Comparison of ENCODE assay signal across 10 cellular contexts in genomic region chr7:2116903-2117680, GRCh38.
A peak's percentile ranks its signal among the peaks of the same experiment; 100 is the strongest.
DNase-seq lines count a peak whose midpoint lies in the region; ATAC-seq, FAIRE-seq and TF ChIP-seq lines count a peak whose summit lies in the region.
"Had no signal": no experiment of that assay in that cellular context is flagged by ENCODE, and none has a peak within 500 bp of the region (broad histone marks: within the 10 kb centered on the region; RNA-seq: fewer than 3 reads in every experiment).

No MANE protein-coding gene starts in this region.

- H3K36me3 Mint-ChIP-seq in endodermal cell (ENCODE audit: low read depth) (peaks cover 19% of the 10 kb centered on the region), Calu3 (ENCODE audit: insufficient read depth, unreplicated experiment) (peaks cover 18% of the 10 kb centered on the region)

- H3K4me1 Mint-ChIP-seq in endodermal cell: no peaks in the 10 kb centered on the region
- no peaks in the 10 kb centered on the region for H3K4me1 Mint-ChIP-seq in Calu3 (ENCODE audit: low read depth, unreplicated experiment)

- H3K4me3 ChIP-seq in AG10803 (ENCODE audit: low read length) (no peak overlapping the region), endodermal cell (ENCODE audit: low read length) (no peak overlapping the region)

- no peak overlapping the region for H3K9ac ChIP-seq in endodermal cell (ENCODE audit: extremely low read depth, low read length, poor library complexity, severe bottlenecking)

- H3K36me3 ChIP-seq in endodermal cell (ENCODE audit: control insufficient read depth, insufficient read depth, low read length): peaks cover 13% of the 10 kb centered on the region

- no peak overlapping the region for H3K27ac ChIP-seq in endodermal cell (ENCODE audit: low read depth, low read length)

- H3K27me3 ChIP-seq in endodermal cell (ENCODE audit: control insufficient read depth, insufficient read depth, low read length, poor library complexity, severe bottlenecking): no peaks in the 10 kb centered on the region

- DNase-seq in AG10803 (ENCODE audit: low read depth) (peak; percentile 34), NCI-H226 (peak; percentile 52), endodermal cell (no peak), midbrain (lab: John Stamatoyannopoulos, UW) (peak; percentile 59), Calu3 (no peak), NCI-H1105 (lab: John Stamatoyannopoulos, UW) (no peak), RCC 7860 (ENCODE audit: low spot score) (no peak)
- DNase-seq: NCI-H1930; stimulated activated CD4-positive, alpha-beta T cell treated with anti-CD3 and anti-CD28 coated beads, Interleukin-4, amount 100 ng/mL, for 1 hour had no signal

- whole genome bisulfite sequencing in endodermal cell (ENCODE audit: insufficient coverage in 1 of 2, insufficient read length in 1 of 2), 2 experiments: 87 to 88% methylated on average over 14 of the region's 14 CpGs

- no peak for FAIRE-seq in RCC 7860 (lab: Jason Lieb, UNC)

- H3K4me1 ChIP-seq in endodermal cell (ENCODE audit: control insufficient read depth, insufficient read depth, low read length): no peaks in the 10 kb centered on the region

- no peak for ATAC-seq in HG03378 (IDR thresholded peaks at IDR 0.05; ENCODE audit: unreplicated experiment)

- no peaks in the 10 kb centered on the region for H3K9me3 ChIP-seq in endodermal cell (ENCODE audit: control insufficient read depth, low read length)

- no peaks in the 10 kb centered on the region for H3K27me3 Mint-ChIP-seq in endodermal cell (ENCODE audit: insufficient read depth)
- H3K27me3 Mint-ChIP-seq in Calu3 (ENCODE audit: unreplicated experiment): no peaks in the 10 kb centered on the region

- no TSS peak for BruUV-seq in Calu3 (replicated peaks; lab: Mats Ljungman, UMichigan)

- TF ChIP-seq CTCF in AG10803 (conservative IDR thresholded peaks at IDR 0.05; ENCODE audit: low read length) (no peak), endodermal cell (conservative IDR thresholded peaks at IDR 0.05) (no peak), Calu3 (IDR thresholded peaks at IDR 0.05; ENCODE audit: unreplicated experiment) (no peak)

- intact Hi-C loops in Calu3 (cut with micrococcal nuclease; ENCODE audit: unreplicated experiment): no loop called here

- peak overlapping the region; percentile 20 for H3K27ac Mint-ChIP-seq in endodermal cell
- no peak overlapping the region for H3K27ac Mint-ChIP-seq in Calu3 (ENCODE audit: unreplicated experiment)

- H3K4me3 Mint-ChIP-seq in endodermal cell (no peak overlapping the region), Calu3 (ENCODE audit: low read depth, unreplicated experiment) (no peak overlapping the region)

- CTCF ChIA-PET in Calu3 (lab: Charles Lee): no interaction called here

- H3K9me3 Mint-ChIP-seq in endodermal cell: no peaks in the 10 kb centered on the region
- H3K9me3 Mint-ChIP-seq in Calu3 (ENCODE audit: low read depth, unreplicated experiment): no peaks in the 10 kb centered on the region

Comparison
In these comparisons a context has a peak if more than half of its experiments do, and no peak if none do; other contexts are left out.
1. DNase-seq: peak in AG10803 (single experiment), NCI-H226 (single experiment) and midbrain (single experiment); none in endodermal cell (single experiment), Calu3 (single experiment), NCI-H1105 (single experiment) and RCC 7860 (single experiment).